9 cellular contexts compared by ENCODE assay signal in genomic region chr5:142982821-142983200, GRCh38.
DNase-seq lines count a peak whose midpoint lies in the region; ATAC-seq and TF ChIP-seq lines count a peak whose summit lies in the region.
"Had no signal": no experiment of that assay in that cellular context is flagged by ENCODE, and none has a peak within 500 bp of the region (broad histone marks: within the 10 kb centered on the region; RNA-seq: fewer than 3 reads in every experiment).

No MANE protein-coding gene starts in this region.

- no peaks in the 10 kb centered on the region for H3K36me3 ChIP-seq in OCI-LY7 (ENCODE audit: insufficient read depth, low read length)

- no peak overlapping the region for H3K27ac ChIP-seq in OCI-LY7 (ENCODE audit: low read depth, low read length, poor library complexity, severe bottlenecking)

- DNase-seq in GM12864 (ENCODE audit: low read depth) (no peak), OCI-LY7 (ENCODE audit: low spot score) (peak; percentile 62), progenitor cell of endocrine pancreas (ENCODE audit: low spot score, unreplicated experiment) (no peak), amygdala (lab: John Stamatoyannopoulos, UW) (no peak), mesothelial cell of epicardium (ENCODE audit: low spot score in 2 of 2, unreplicated experiment in 2 of 2) (no peak), NCI-H1417 (lab: John Stamatoyannopoulos, UW) (no peak), GM20000 (ENCODE audit: low spot score) (no peak)
- DNase-seq: NCI-H187 had no signal

- TF ChIP-seq CTCF in GM12864 (IDR thresholded peaks at IDR 0.05; ENCODE audit: low read depth, low read length, missing control alignments) = peak; percentile 69
- TF ChIP-seq CTCF in OCI-LY7 (conservative IDR thresholded peaks at IDR 0.05; ENCODE audit: low read length) = peak; percentile 62
- TF ChIP-seq CTCF in progenitor cell of endocrine pancreas (IDR thresholded peaks at IDR 0.05; ENCODE audit: unreplicated experiment) = peak; percentile 35
- no peak for TF ChIP-seq CTCF in mesothelial cell of epicardium (IDR thresholded peaks at IDR 0.05; ENCODE audit: unreplicated experiment)
- no peak for TF ChIP-seq CTCF in GM20000 (IDR thresholded peaks at IDR 0.05; ENCODE audit: extremely low read depth, missing control alignments)

- H3K27me3 Mint-ChIP-seq in progenitor cell of endocrine pancreas = no peaks in the 10 kb centered on the region
- H3K27me3 Mint-ChIP-seq in mesothelial cell of epicardium (ENCODE audit: low read depth) = no peaks in the 10 kb centered on the region

- H3K9me2 ChIP-seq in OCI-LY7 (ENCODE audit: insufficient read depth, low read length) = no peaks in the 10 kb centered on the region

- H3K4me3 Mint-ChIP-seq in progenitor cell of endocrine pancreas (ENCODE audit: low read depth) = no peak overlapping the region
- no peak overlapping the region for H3K4me3 Mint-ChIP-seq in mesothelial cell of epicardium

- no peaks in the 10 kb centered on the region for H3K4me1 ChIP-seq in OCI-LY7 (ENCODE audit: insufficient read depth, low read length, poor library complexity, severe bottlenecking)

- CTCF ChIA-PET in OCI-LY7 (lab: Charles Lee; ENCODE audit: unreplicated experiment) = no interaction called here

- peaks cover 4% of the 10 kb centered on the region for H3K36me3 Mint-ChIP-seq in progenitor cell of endocrine pancreas (ENCODE audit: insufficient read depth)
- H3K36me3 Mint-ChIP-seq in mesothelial cell of epicardium = no peaks in the 10 kb centered on the region

- BruUV-seq in OCI-LY7 (replicated peaks; lab: Mats Ljungman, UMichigan) = no TSS peak

- H3K9me3 Mint-ChIP-seq in progenitor cell of endocrine pancreas (ENCODE audit: low read depth) = no peaks in the 10 kb centered on the region
- H3K9me3 Mint-ChIP-seq in mesothelial cell of epicardium = peaks cover 6% of the 10 kb centered on the region

- peak; percentile 20 for ATAC-seq in esophagus mucosa

- H4K20me1 ChIP-seq in OCI-LY7 (ENCODE audit: insufficient read depth, low read length) = no peaks in the 10 kb centered on the region

- H3K4me2 ChIP-seq in OCI-LY7 (ENCODE audit: low read length) = no peak overlapping the region

- H3K4me1 Mint-ChIP-seq in progenitor cell of endocrine pancreas (ENCODE audit: low read depth) = peaks cover 6% of the 10 kb centered on the region
- peaks cover 22% of the 10 kb centered on the region for H3K4me1 Mint-ChIP-seq in mesothelial cell of epicardium

- H2AFZ ChIP-seq in OCI-LY7 (ENCODE audit: low read length) = no peak overlapping the region

- no peaks in the 10 kb centered on the region for H3K79me2 ChIP-seq in OCI-LY7 (ENCODE audit: insufficient read depth, low read depth, low read length)

- H3K27ac Mint-ChIP-seq in progenitor cell of endocrine pancreas (no peak overlapping the region), mesothelial cell of epicardium (no peak overlapping the region)

- POLR2A ChIA-PET in OCI-LY7 (lab: Charles Lee) = interaction anchor here (0.7 kb wide), 1 partner anchor 15 kb away, joined by 5 read pairs; no protein-coding TSS in a partner anchor

- H3K9me3 ChIP-seq in OCI-LY7 (ENCODE audit: low read length) = no peaks in the 10 kb centered on the region

- H3K4me3 ChIP-seq in GM12864 (ENCODE audit: low read depth, low read length) = no peak overlapping the region
- H3K4me3 ChIP-seq in OCI-LY7 (ENCODE audit: low read depth, low read length, poor library complexity, severe bottlenecking) = no peak overlapping the region

- intact Hi-C loops in OCI-LY7 (cut with micrococcal nuclease; ENCODE audit: unreplicated experiment) = no loop called here

Comparison
In these comparisons a context has a peak if more than half of its experiments do, and no peak if none do; other contexts are left out.
1. CTCF ChIP-seq: peak in GM12864 (single experiment), OCI-LY7 (single experiment) and progenitor cell of endocrine pancreas (single experiment); none in mesothelial cell of epicardium (single experiment) and GM20000 (single experiment).